In the genomic region with DNA sequence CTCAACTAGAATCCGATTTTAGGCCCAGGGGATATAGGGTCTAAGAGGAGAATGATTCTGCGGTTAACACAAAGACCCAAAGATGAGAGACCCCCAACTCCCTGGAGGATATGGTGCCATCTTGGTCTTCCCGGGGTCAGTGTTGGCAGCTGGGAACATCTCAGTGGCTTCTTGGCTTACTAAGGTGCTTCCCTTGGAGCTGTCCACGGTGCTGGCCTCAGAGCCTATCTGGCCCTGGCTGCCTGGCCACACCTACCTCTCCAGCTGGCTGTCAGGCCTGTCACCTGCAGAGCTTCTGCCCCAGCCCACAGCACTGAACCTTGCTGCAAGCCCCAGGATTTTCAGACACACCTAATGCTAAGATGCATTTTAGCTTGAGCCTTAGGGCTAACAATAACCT, we compare ENCODE assay signal across 10 cellular contexts.
DNase-seq lines count a peak whose midpoint lies in the region; ATAC-seq, FAIRE-seq and TF ChIP-seq lines count a peak whose summit lies in the region.
"Had no signal": no experiment of that assay in that cellular context is flagged by ENCODE, and none has a peak within 500 bp of the region (broad histone marks: within the 10 kb centered on the region; RNA-seq: fewer than 3 reads in every experiment).

No MANE protein-coding gene starts in this region.

- H3K9me3 ChIP-seq in K562 (replicated peaks; ENCODE audit: control insufficient read depth, insufficient read depth, low read depth, low read length) (no peaks in the 10 kb centered on the region), BE2C (no peaks in the 10 kb centered on the region)

- no peak overlapping the region for H3K27ac ChIP-seq in K562 (ENCODE audit: extremely low read depth, low read depth, low read length)

- H3K27me3 ChIP-seq in K562 (ENCODE audit: control insufficient read depth in 2 of 2, insufficient read depth in 2 of 2, low read length in 2 of 2) = peaks cover 3 to 79% of the 10 kb centered on the region in 2 experiments; a peak in 4 of 5 replicates
- H3K27me3 ChIP-seq in BE2C = no peaks in the 10 kb centered on the region

- POLR2A ChIA-PET in K562 (lab: Yijun Ruan, JAX) = interaction anchor here (0.5 to 0.9 kb wide), 4 partner anchors 16 to 794 kb away, joined by 3 to 4 read pairs (median 3); no protein-coding TSS in a partner anchor

- CTCF ChIA-PET in K562 (lab: Yijun Ruan, JAX; ENCODE audit: low intra/inter-chr PET ratio) = no interaction called here

- no peak overlapping the region for H2AFZ ChIP-seq in K562 (ENCODE audit: low read depth, low read length)

- no peak for TF ChIP-seq POLR2A in K562 (conservative IDR thresholded peaks at IDR 0.05)

- no peaks in the 10 kb centered on the region for H3K36me3 Mint-ChIP-seq in effector memory CD8-positive, alpha-beta T cell (ENCODE audit: insufficient read depth)
- H3K36me3 Mint-ChIP-seq: immature natural killer cell had no signal

- peak; percentile 89 for ATAC-seq in K562
- no peak for ATAC-seq in effector memory CD8-positive, alpha-beta T cell (replicated peaks)
- ATAC-seq in HG02642 (IDR thresholded peaks at IDR 0.05; ENCODE audit: poor library complexity, unreplicated experiment) = no peak
- ATAC-seq in GM21381 (IDR thresholded peaks at IDR 0.05; ENCODE audit: unreplicated experiment) = no peak

- H3K4me1 Mint-ChIP-seq in effector memory CD8-positive, alpha-beta T cell (ENCODE audit: low read depth in 2 of 2) = no peaks in the 10 kb centered on the region
- H3K4me1 Mint-ChIP-seq: immature natural killer cell had no signal

- no peak overlapping the region for H3K4me3 Mint-ChIP-seq in effector memory CD8-positive, alpha-beta T cell
- H3K4me3 Mint-ChIP-seq: immature natural killer cell; stimulated activated naive CD8-positive, alpha-beta T cell treated with anti-CD3 and anti-CD28 coated beads, Interleukin-15, Interleukin-2, amounts not matched to agents 100 ng/mL and 50 ng/mL, for 24 hours had no signal

- TF ChIP-seq CTCF in K562 (IDR thresholded peaks at IDR 0.05 in 2 of 3, conservative IDR thresholded peaks at IDR 0.05 in 1 of 3; ENCODE audit: insufficient read depth in 2 of 3, low read depth in 1 of 3, low read length in 3 of 3) = no peak
- TF ChIP-seq CTCF in BE2C (IDR thresholded peaks at IDR 0.05; ENCODE audit: low read depth, low read length) = no peak

- no peak overlapping the region for H3K27ac Mint-ChIP-seq in effector memory CD8-positive, alpha-beta T cell
- H3K27ac Mint-ChIP-seq: immature natural killer cell; stimulated activated naive CD8-positive, alpha-beta T cell treated with anti-CD3 and anti-CD28 coated beads, Interleukin-15, Interleukin-2, amounts not matched to agents 100 ng/mL and 50 ng/mL, for 24 hours had no signal

- no peak for TF ChIP-seq EP300 in K562 (IDR thresholded peaks at IDR 0.05; ENCODE audit: low read length)

- no peaks in the 10 kb centered on the region for H3K9me3 Mint-ChIP-seq in effector memory CD8-positive, alpha-beta T cell
- H3K9me3 Mint-ChIP-seq: immature natural killer cell; stimulated activated naive CD8-positive, alpha-beta T cell treated with anti-CD3 and anti-CD28 coated beads, Interleukin-15, Interleukin-2, amounts not matched to agents 100 ng/mL and 50 ng/mL, for 24 hours had no signal

- no peak overlapping the region for H3K4me3 ChIP-seq in Jurkat, Clone E6-1 (ENCODE audit: low read length)
- H3K4me3 ChIP-seq in K562 (no peak overlapping the region), BE2C (ENCODE audit: low read depth, low read length) (no peak overlapping the region)

- WGBS in K562 (ENCODE audit: insufficient coverage, low coverage, missing lambda C conversion rate) = 2% methylated on average over 4 of the region's 4 CpGs

- peaks cover 11% of the 10 kb centered on the region; the same call in 1 of the 2 replicates for H4K20me1 ChIP-seq in K562 (replicated peaks; ENCODE audit: control insufficient read depth, insufficient read depth, low read length)

- intact Hi-C loops in K562 (cut with micrococcal nuclease) = no loop called here

- peak; percentile 67 for FAIRE-seq in K562 (lab: Jason Lieb, UNC)

- DNase-seq in ELR (ENCODE audit: low read depth) = peak; percentile 28
- peak; percentile 9 for DNase-seq in Jurkat, Clone E6-1 (ENCODE audit: low read depth, low spot score)
- peak; percentile 43 to 72 (median 66) for DNase-seq in K562 (ENCODE audit: extremely low read depth in 1 of 4, low spot score in 3 of 4)
- DNase-seq in lung microvascular endothelial cell (ENCODE audit: low read depth in 2 of 2) = peak; percentile 11 to 40
- DNase-seq in effector memory CD8-positive, alpha-beta T cell = no peak
- DNase-seq in BE2C = no peak
- DNase-seq: immature natural killer cell had no signal

- H3K79me2 ChIP-seq in K562 (ENCODE audit: control insufficient read depth, insufficient read depth, low read length) = no peaks in the 10 kb centered on the region

- no peaks in the 10 kb centered on the region for H3K9me1 ChIP-seq in K562 (ENCODE audit: control insufficient read depth, insufficient read depth, low read length)

- H3K4me1 ChIP-seq in K562 (replicated peaks in 1 of 2; ENCODE audit: control insufficient read depth in 2 of 2, insufficient read depth in 2 of 2, low read length in 2 of 2) (no peaks in the 10 kb centered on the region), BE2C (no peaks in the 10 kb centered on the region)

- H3K36me3 ChIP-seq in K562 (ENCODE audit: control insufficient read depth, insufficient read depth, low read length) = no peaks in the 10 kb centered on the region
- no peaks in the 10 kb centered on the region for H3K36me3 ChIP-seq in BE2C

- peaks cover 56 to 81% of the 10 kb centered on the region in 2 donors for H3K27me3 Mint-ChIP-seq in effector memory CD8-positive, alpha-beta T cell

- H3K4me2 ChIP-seq in K562 (ENCODE audit: insufficient read depth, low read length) = no peak overlapping the region

- in situ Hi-C loops in K562 (cut with MboI) = no loop called here

- BruUV-seq in K562 (replicated peaks; lab: Mats Ljungman, UMichigan) = no TSS peak

- H3K9ac ChIP-seq in K562 (ENCODE audit: insufficient read depth in 1 of 2, low read depth in 2 of 2, low read length in 2 of 2) = no peak overlapping the region

- no peak for TF ChIP-seq RAD21 in K562 (CRISPR knock-in tag; conservative IDR thresholded peaks at IDR 0.05 in 1 of 2, IDR thresholded peaks at IDR 0.05 in 1 of 2)

TF ChIP-seq in K562, 482 proteins besides CTCF, POLR2A, EP300 and RAD21 (continues in another document):
- TF ChIP-seq CTBP1 (IDR thresholded peaks at IDR 0.05; ENCODE audit: borderline replicate concordance) (no peak), ZNF311 (CRISPR knock-in tag; IDR thresholded peaks at IDR 0.05) (no peak), MEIS2 (IDR thresholded peaks at IDR 0.05; ENCODE audit: partially characterized antibody) (no peak), TEAD2 (tag; IDR thresholded peaks at IDR 0.05) (0 out of 2 replicates have a peak, but pooled peaks have one; percentile 6), RHOXF2B (CRISPR knock-in tag; conservative IDR thresholded peaks at IDR 0.05) (no peak), HEY1 (CRISPR knock-in tag; IDR thresholded peaks at IDR 0.05; ENCODE audit: borderline replicate concordance) (no peak), ZNF707 (CRISPR knock-in tag; conservative IDR thresholded peaks at IDR 0.05) (no peak), SMARCC2 (IDR thresholded peaks at IDR 0.05; ENCODE audit: low read depth) (no peak), GTF2A2 (tag; IDR thresholded peaks at IDR 0.05) (no peak), ZKSCAN8 (CRISPR knock-in tag; IDR thresholded peaks at IDR 0.05) (no peak), NEUROD1 (IDR thresholded peaks at IDR 0.05; ENCODE audit: borderline replicate concordance, low read depth, low read length, partially characterized antibody) (no peak), CHD4 (IDR thresholded peaks at IDR 0.05; ENCODE audit: insufficient read depth, insufficient replicate concordance, low read depth, low read length, poor library complexity, severe bottlenecking) (no peak), SIN3B (IDR thresholded peaks at IDR 0.05; ENCODE audit: low read depth) (no peak), ZNF354B (CRISPR knock-in tag; IDR thresholded peaks at IDR 0.05) (no peak), MEF2D (tag; conservative IDR thresholded peaks at IDR 0.05; ENCODE audit: low read depth) (no peak), KAT8 (IDR thresholded peaks at IDR 0.05; ENCODE audit: low read depth) (no peak)
- TF ChIP-seq, protein P1, sequence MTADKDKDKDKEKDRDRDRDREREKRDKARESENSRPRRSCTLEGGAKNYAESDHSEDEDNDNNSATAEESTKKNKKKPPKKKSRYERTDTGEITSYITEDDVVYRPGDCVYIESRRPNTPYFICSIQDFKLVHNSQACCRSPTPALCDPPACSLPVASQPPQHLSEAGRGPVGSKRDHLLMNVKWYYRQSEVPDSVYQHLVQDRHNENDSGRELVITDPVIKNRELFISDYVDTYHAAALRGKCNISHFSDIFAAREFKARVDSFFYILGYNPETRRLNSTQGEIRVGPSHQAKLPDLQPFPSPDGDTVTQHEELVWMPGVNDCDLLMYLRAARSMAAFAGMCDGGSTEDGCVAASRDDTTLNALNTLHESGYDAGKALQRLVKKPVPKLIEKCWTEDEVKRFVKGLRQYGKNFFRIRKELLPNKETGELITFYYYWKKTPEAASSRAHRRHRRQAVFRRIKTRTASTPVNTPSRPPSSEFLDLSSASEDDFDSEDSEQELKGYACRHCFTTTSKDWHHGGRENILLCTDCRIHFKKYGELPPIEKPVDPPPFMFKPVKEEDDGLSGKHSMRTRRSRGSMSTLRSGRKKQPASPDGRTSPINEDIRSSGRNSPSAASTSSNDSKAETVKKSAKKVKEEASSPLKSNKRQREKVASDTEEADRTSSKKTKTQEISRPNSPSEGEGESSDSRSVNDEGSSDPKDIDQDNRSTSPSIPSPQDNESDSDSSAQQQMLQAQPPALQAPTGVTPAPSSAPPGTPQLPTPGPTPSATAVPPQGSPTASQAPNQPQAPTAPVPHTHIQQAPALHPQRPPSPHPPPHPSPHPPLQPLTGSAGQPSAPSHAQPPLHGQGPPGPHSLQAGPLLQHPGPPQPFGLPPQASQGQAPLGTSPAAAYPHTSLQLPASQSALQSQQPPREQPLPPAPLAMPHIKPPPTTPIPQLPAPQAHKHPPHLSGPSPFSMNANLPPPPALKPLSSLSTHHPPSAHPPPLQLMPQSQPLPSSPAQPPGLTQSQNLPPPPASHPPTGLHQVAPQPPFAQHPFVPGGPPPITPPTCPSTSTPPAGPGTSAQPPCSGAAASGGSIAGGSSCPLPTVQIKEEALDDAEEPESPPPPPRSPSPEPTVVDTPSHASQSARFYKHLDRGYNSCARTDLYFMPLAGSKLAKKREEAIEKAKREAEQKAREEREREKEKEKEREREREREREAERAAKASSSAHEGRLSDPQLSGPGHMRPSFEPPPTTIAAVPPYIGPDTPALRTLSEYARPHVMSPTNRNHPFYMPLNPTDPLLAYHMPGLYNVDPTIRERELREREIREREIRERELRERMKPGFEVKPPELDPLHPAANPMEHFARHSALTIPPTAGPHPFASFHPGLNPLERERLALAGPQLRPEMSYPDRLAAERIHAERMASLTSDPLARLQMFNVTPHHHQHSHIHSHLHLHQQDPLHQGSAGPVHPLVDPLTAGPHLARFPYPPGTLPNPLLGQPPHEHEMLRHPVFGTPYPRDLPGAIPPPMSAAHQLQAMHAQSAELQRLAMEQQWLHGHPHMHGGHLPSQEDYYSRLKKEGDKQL (CRISPR knock-in tag; IDR thresholded peaks at IDR 0.05; ENCODE audit: borderline replicate concordance) = no peak

Comparison
In these comparisons a context has a peak if more than half of its experiments do, and no peak if none do; other contexts are left out.
1. DNase-seq: peak in ELR (single experiment), Jurkat, Clone E6-1 (single experiment), K562 (4 of 4) and lung microvascular endothelial cell (2 of 2); none in effector memory CD8-positive, alpha-beta T cell (0 of 3) and BE2C (single experiment).